Comparison of ENCODE assay signal across 10 cellular contexts in the genomic region with DNA sequence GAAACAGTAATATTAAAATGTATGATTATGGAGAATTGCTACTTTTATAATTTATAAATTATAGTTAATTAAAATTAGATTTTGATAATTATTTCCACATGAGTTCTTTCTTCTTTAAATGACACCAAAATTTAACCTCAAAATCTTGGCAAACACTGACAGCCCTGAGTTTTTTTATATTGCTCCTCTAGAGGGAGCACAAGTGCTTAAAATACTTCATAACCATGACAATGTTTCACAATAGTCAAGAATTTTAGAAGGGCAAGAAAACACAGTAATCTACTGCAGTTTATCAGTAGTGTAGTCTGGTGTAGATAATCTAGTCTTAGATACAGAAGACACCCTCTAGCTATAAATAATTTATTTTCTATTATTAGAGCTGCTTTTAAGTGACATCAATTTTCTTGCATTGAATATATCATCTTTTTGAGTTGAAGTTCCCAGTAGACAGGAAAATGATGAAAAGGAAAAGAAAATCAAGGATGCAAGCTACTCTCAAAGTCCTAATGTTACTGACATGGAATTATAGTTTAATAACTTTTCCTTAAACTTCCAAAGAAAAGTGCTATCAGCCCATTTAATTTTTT. TPM values are rescaled to one million over a fixed set of nuclear protein-coding genes. Genes with fewer than 3 reads are reported as not detected.
DNase-seq lines count a peak whose midpoint lies in the region; ATAC-seq and TF ChIP-seq lines count a peak whose summit lies in the region.
"Had no signal": no experiment of that assay in that cellular context is flagged by ENCODE, and none has a peak within 500 bp of the region (broad histone marks: within the 10 kb centered on the region; RNA-seq: fewer than 3 reads in every experiment).

No MANE protein-coding gene starts in this region.

- H3K36me3 ChIP-seq in KMS-11 (ENCODE audit: insufficient read depth) (no peaks in the 10 kb centered on the region), esophagus muscularis mucosa (no peaks in the 10 kb centered on the region)

- H3K9me3 Mint-ChIP-seq in nephron, result no peaks in the 10 kb centered on the region
- H3K9me3 Mint-ChIP-seq: activated T-cell treated with anti-CD3 and anti-CD28 coated beads, Interleukin-2, amount 50 U/mL, for 4 hours had no signal

- TF ChIP-seq CTCF in KMS-11 (conservative IDR thresholded peaks at IDR 0.05; ENCODE audit: low read depth, low read length) (peak; percentile 52; the same call in 1 of the 2 replicates), esophagus muscularis mucosa (IDR thresholded peaks at IDR 0.05) (peak; percentile 65 to 75 (median 66)), nephron (IDR thresholded peaks at IDR 0.05; ENCODE audit: unreplicated experiment in 3 of 3) (peak; percentile 76 to 88 (median 79))

- no peaks in the 10 kb centered on the region for H4K20me1 ChIP-seq in KMS-11 (ENCODE audit: insufficient read depth)

- H3K4me3 Mint-ChIP-seq in nephron, result no peak overlapping the region
- H3K4me3 Mint-ChIP-seq: activated T-cell treated with anti-CD3 and anti-CD28 coated beads, Interleukin-2, amount 50 U/mL, for 4 hours had no signal

- no peaks in the 10 kb centered on the region for H3K79me2 ChIP-seq in KMS-11 (ENCODE audit: insufficient read depth, low read depth)

- intact Hi-C loops in esophagus muscularis mucosa (cut with DNase I), result loop anchor here (5.0 kb wide), 1 partner anchor 173 kb away; no protein-coding TSS in a partner anchor

- no peak overlapping the region for H2AFZ ChIP-seq in KMS-11 (ENCODE audit: low read depth)

- H3K27ac ChIP-seq in KMS-11 (no peak overlapping the region), esophagus muscularis mucosa (replicated peaks in 1 of 4) (no peak overlapping the region)

- no peaks in the 10 kb centered on the region for H3K36me3 Mint-ChIP-seq in nephron (ENCODE audit: low read depth)

- peak; percentile 51 for DNase-seq in NCI-H2107 treated with DMSO at 0.1 percent for 48 hours (lab: John Stamatoyannopoulos, UW; ENCODE audit: unreplicated experiment)
- no peak for DNase-seq in NCI-H2107 (lab: John Stamatoyannopoulos, UW)
- peak; percentile 63 for DNase-seq in SK-MEL-5 (ENCODE audit: low read depth, low spot score)
- DNase-seq in esophagus muscularis mucosa (ENCODE audit: extremely low spot score), result no peak
- DNase-seq in activated gamma-delta T cell treated with Interleukin-2 at 50 U/mL for 16 hours, result no peak
- DNase-seq: activated T-cell treated with anti-CD3 and anti-CD28 coated beads, Interleukin-2, amount 50 U/mL, for 4 hours had no signal

- TF ChIP-seq POLR2A in esophagus muscularis mucosa (IDR thresholded peaks at IDR 0.05; ENCODE audit: low read depth), result no peak

- H3K27me3 ChIP-seq in KMS-11 (ENCODE audit: insufficient read depth, low read depth) (no peaks in the 10 kb centered on the region), esophagus muscularis mucosa (no peaks in the 10 kb centered on the region)

- in situ Hi-C loops in SK-MEL-5 (cut with HindIII; ENCODE audit: low pct_unique_long_range_greater_than_20kb, low sequenced_read_pairs), result no loop called here

- no peak overlapping the region for H3K4me2 ChIP-seq in KMS-11

- no peak for ATAC-seq in GM18511 (IDR thresholded peaks at IDR 0.05; ENCODE audit: unreplicated experiment)

- no peak overlapping the region for H3K9ac ChIP-seq in KMS-11

- H3K9me3 ChIP-seq in esophagus muscularis mucosa, result no peaks in the 10 kb centered on the region

- H3K4me3 ChIP-seq in KMS-11 (IDR thresholded peaks at IDR 0.05; ENCODE audit: insufficient read depth, low read depth, low read length) (no peak overlapping the region), esophagus muscularis mucosa (no peak overlapping the region)

- peaks cover 22% of the 10 kb centered on the region for H3K27me3 Mint-ChIP-seq in nephron (ENCODE audit: low read depth)

- H3K4me1 Mint-ChIP-seq in nephron, result peaks cover 4% of the 10 kb centered on the region

- no peak overlapping the region for H3K27ac Mint-ChIP-seq in nephron

- H3K4me1 ChIP-seq in KMS-11 (ENCODE audit: low read depth, poor library complexity, severe bottlenecking) (no peaks in the 10 kb centered on the region), esophagus muscularis mucosa (no peaks in the 10 kb centered on the region)

- TF ChIP-seq EP300 in esophagus muscularis mucosa (IDR thresholded peaks at IDR 0.05), result no peak

RNA-seq across cellular contexts. Expression of a gene that starts 14.3 kb away (rescaled TPM):
- not detected in 2 replicates for total RNA-seq in SK-MEL-5 (2014; rRNA removed; shearing (Covaris generic))
- polyA plus RNA-seq in SK-MEL-5 (2015; cell fraction: cytosol; rRNA removed), result not detected in 2 replicates
- polyA plus RNA-seq in SK-MEL-5 (2015; cell fraction: nucleus; rRNA removed), result not detected in 2 replicates
- total RNA-seq in esophagus muscularis mucosa, result 1 to 10 TPM; 2.1 to 6.3 (median 4.4) TPM

RNA-seq across cellular contexts. Expression of a gene that starts 32.3 kb away (rescaled TPM):
- total RNA-seq in SK-MEL-5 (2014; rRNA removed; shearing (Covaris generic)), result not detected in 2 replicates
- polyA plus RNA-seq in SK-MEL-5 (2015; cell fraction: cytosol; rRNA removed), result not detected in 2 replicates
- not detected in 2 replicates for polyA plus RNA-seq in SK-MEL-5 (2015; cell fraction: nucleus; rRNA removed)
- under 1 TPM; 0.17 to 0.66 (median 0.37) TPM for total RNA-seq in esophagus muscularis mucosa
- total RNA-seq: Daoy had no signal

Comparison
In these comparisons a context has a peak if more than half of its experiments do, and no peak if none do; other contexts are left out.
1. DNase-seq: peak in NCI-H2107 treated with DMSO at 0.1 percent for 48 hours (single experiment) and SK-MEL-5 (single experiment); none in NCI-H2107 (single experiment), esophagus muscularis mucosa (single experiment) and activated gamma-delta T cell treated with Interleukin-2 at 50 U/mL for 16 hours (single experiment).
2. Peak in every context shown above with its lines, with median percentiles within 50 percentile points of each other: CTCF ChIP-seq.